Comparison of ENCODE assay signal across 7 cellular contexts in genomic region chr10:17648243-17648750, GRCh38. TPM values are rescaled to one million over a fixed set of nuclear protein-coding genes. Genes with fewer than 3 reads are reported as not detected.
A peak's percentile ranks its signal among the peaks of the same experiment; 100 is the strongest.
DNase-seq lines count a peak whose midpoint lies in the region; ATAC-seq lines count a peak whose summit lies in the region.
"Not testable (repeated sequence)": the region's sequence is repeated elsewhere in the genome, so short reads cannot be mapped to it uniquely, and the experiment has no call there.

No MANE protein-coding gene starts in this region.

- H3K36me3 Mint-ChIP-seq in activated naive CD4-positive, alpha-beta T cell treated with anti-CD3 and anti-CD28 coated beads for 36 hours (ENCODE audit: low read depth), result peaks cover 37% of the 10 kb centered on the region

- H3K4me3 Mint-ChIP-seq in activated naive CD4-positive, alpha-beta T cell treated with anti-CD3 and anti-CD28 coated beads for 36 hours, result peak overlapping the region; percentile 45

- H3K36me3 ChIP-seq in rectal smooth muscle tissue (ENCODE audit: control insufficient read depth, insufficient read depth, low read length), result not testable (repeated sequence)

- in situ Hi-C loops in KBM-7 (cut with MboI; ENCODE audit: low pct_unique_long_range_greater_than_20kb, low sequenced_read_pairs), result not testable (repeated sequence)

- H3K27me3 Mint-ChIP-seq in activated naive CD4-positive, alpha-beta T cell treated with anti-CD3 and anti-CD28 coated beads for 36 hours (ENCODE audit: low read depth), result not testable (repeated sequence)

- H3K4me1 ChIP-seq in rectal smooth muscle tissue (ENCODE audit: control insufficient read depth, insufficient read depth, low read length), result peaks cover 10% of the 10 kb centered on the region

- not testable (repeated sequence) for H3K27me3 ChIP-seq in rectal smooth muscle tissue (ENCODE audit: control insufficient read depth, insufficient read depth, low read length)

- not testable (repeated sequence) for H3K9ac ChIP-seq in rectal smooth muscle tissue (ENCODE audit: low read length)

- ATAC-seq in activated CD4-positive, CD25-positive, alpha-beta regulatory T cell treated with anti-CD3 and anti-CD28 coated beads, Interleukin-2, amount 50 U/mL, for 24 hours, result peak; percentile 22 to 27

- intact Hi-C loops in activated naive CD4-positive, alpha-beta T cell treated with anti-CD3 and anti-CD28 coated beads for 36 hours (cut with micrococcal nuclease), result loop anchor here (5.0 kb wide), 1 partner anchor 621 kb away; no protein-coding TSS in a partner anchor

- H3K4me1 Mint-ChIP-seq in activated naive CD4-positive, alpha-beta T cell treated with anti-CD3 and anti-CD28 coated beads for 36 hours (ENCODE audit: low read depth), result peaks cover 67% of the 10 kb centered on the region

- not testable (repeated sequence) for H3K27ac ChIP-seq in rectal smooth muscle tissue (ENCODE audit: low read depth, low read length)

- peak overlapping the region; percentile 72 for H3K27ac Mint-ChIP-seq in activated naive CD4-positive, alpha-beta T cell treated with anti-CD3 and anti-CD28 coated beads for 36 hours

- not testable (repeated sequence) for H3K9me3 Mint-ChIP-seq in activated naive CD4-positive, alpha-beta T cell treated with anti-CD3 and anti-CD28 coated beads for 36 hours

- H3K4me3 ChIP-seq in rectal smooth muscle tissue (ENCODE audit: low read length), result peak overlapping the region; percentile 1

- CTCF ChIA-PET in activated naive CD4-positive, alpha-beta T cell treated with anti-CD3 and anti-CD28 coated beads for 36 hours (lab: Charles Lee), result not testable (repeated sequence)

- DNase-seq in KBM-7 (peak; percentile 52), glomerular visceral epithelial cell (ENCODE audit: extremely low spot score) (peak; percentile 54)
- DNase-seq in activated CD8-positive, alpha-beta memory T cell treated with anti-CD3 and anti-CD28 coated beads, Interleukin-2, amount 50 U/mL, for 4 hours, result peak; percentile 54
- peak; percentile 50 for DNase-seq in activated naive CD4-positive, alpha-beta T cell treated with anti-CD3 and anti-CD28 coated beads for 36 hours
- peak; percentile 17 to 37 for DNase-seq in stimulated activated CD8-positive, alpha-beta memory T cell treated with anti-CD3 and anti-CD28 coated beads, Interleukin-4, amount 100 ng/mL, for 1 hour (ENCODE audit: low read depth in 2 of 2, low spot score in 1 of 2)

RNA-seq across cellular contexts. Expression of gene STAM, which starts 4.3 kb away (rescaled TPM):
- 10 to 100 TPM; 16.3 to 16.6 TPM for total RNA-seq in activated naive CD4-positive, alpha-beta T cell treated with anti-CD3 and anti-CD28 coated beads for 36 hours

RNA-seq across cellular contexts. Expression of gene HACD1, which starts 31.1 kb away (rescaled TPM):
- total RNA-seq in activated naive CD4-positive, alpha-beta T cell treated with anti-CD3 and anti-CD28 coated beads for 36 hours, result 1 to 10 TPM in 1 of 2 experiments, under 1 TPM in 1; 0.41 to 1.9 TPM
